In genomic region chr11:108718466-108718865, GRCh38 we compare ENCODE assay signal across 18 cellular contexts. TPM values are rescaled to one million over a fixed set of nuclear protein-coding genes. Genes with fewer than 3 reads are reported as not detected.
DNase-seq lines count a peak whose midpoint lies in the region; ATAC-seq and TF ChIP-seq lines count a peak whose summit lies in the region.
"Had no signal": no experiment of that assay in that cellular context is flagged by ENCODE, and none has a peak within 500 bp of the region (broad histone marks: within the 10 kb centered on the region; RNA-seq: fewer than 3 reads in every experiment).

No MANE protein-coding gene starts in this region.

- H3K4me3 ChIP-seq in A673 (ENCODE audit: low read depth, low read length, poor library complexity, severe bottlenecking) = no peak overlapping the region
- H3K4me3 ChIP-seq in HEK293 (ENCODE audit: low read depth, low read length) = no peak overlapping the region
- no peak overlapping the region for H3K4me3 ChIP-seq in fibroblast of villous mesenchyme (ENCODE audit: low read depth, low read length)
- no peak overlapping the region for H3K4me3 ChIP-seq in mesendoderm (ENCODE audit: low read length)
- H3K4me3 ChIP-seq: SJSA1 had no signal

- DNase-seq in A673 (ENCODE audit: low spot score) (peak; percentile 38), NCI-H69 (lab: John Stamatoyannopoulos, UW) (peak; percentile 62), fibroblast of villous mesenchyme (ENCODE audit: low read depth) (peak; percentile 65), erythroblast (lab: John Stamatoyannopoulos, UW) (no peak), mesendoderm (no peak)
- no peak for DNase-seq in activated naive CD4-positive, alpha-beta T cell treated with anti-CD3 and anti-CD28 coated beads for 36 hours
- DNase-seq: C1 segment of cervical spinal cord; CD8-positive, alpha-beta memory T cell; DMS79; IMR-90; NCI-H345; NCI-H526; T-helper 17 cell had no signal

- no peak overlapping the region for H3K23ac ChIP-seq in mesendoderm (ENCODE audit: low read length)

- H3K27ac ChIP-seq in A673 (ENCODE audit: low read depth, low read length, poor library complexity, severe bottlenecking) (no peak overlapping the region), HEK293 (ENCODE audit: extremely low read depth, low read depth, low read length) (no peak overlapping the region), mesendoderm (ENCODE audit: low read depth, low read length) (no peak overlapping the region)
- H3K27ac ChIP-seq: HL-60, SJSA1 had no signal

- CTCF ChIA-PET in A673 (lab: Charles Lee) (no interaction called here), HEK293 (lab: Yijun Ruan, JAX) (interaction anchor here (0.7 to 2.2 kb wide), 2 partner anchors 16 to 1209 kb away, joined by 5 to 18 read pairs; no protein-coding TSS in a partner anchor)
- CTCF ChIA-PET in activated naive CD4-positive, alpha-beta T cell treated with anti-CD3 and anti-CD28 coated beads for 36 hours (lab: Charles Lee) = interaction anchor here (0.6 to 1.4 kb wide), 5 partner anchors 8 to 969 kb away, joined by 3 to 5 read pairs (median 3); no protein-coding TSS in a partner anchor

- H2BK120ac ChIP-seq in mesendoderm (ENCODE audit: low read depth, low read length) = no peak overlapping the region

- peaks cover 53% of the 10 kb centered on the region for H3K36me3 Mint-ChIP-seq in activated naive CD4-positive, alpha-beta T cell treated with anti-CD3 and anti-CD28 coated beads for 36 hours (ENCODE audit: low read depth)

- no peak overlapping the region for H2AK5ac ChIP-seq in mesendoderm (ENCODE audit: low read length)

- H3K4me2 ChIP-seq in mesendoderm (ENCODE audit: low read length) = no peak overlapping the region

- POLR2A ChIA-PET in A673 (lab: Charles Lee; ENCODE audit: low non-redundant PET) = no interaction called here
- POLR2A ChIA-PET in HEK293 (lab: Yijun Ruan, JAX) = no interaction called here

- H3K79me2 ChIP-seq in mesendoderm (ENCODE audit: control insufficient read depth, insufficient read depth, low read length) = no peaks in the 10 kb centered on the region

- H3K4me1 ChIP-seq in A673 (ENCODE audit: insufficient read depth, low read length, poor library complexity, severe bottlenecking) (peaks cover 7% of the 10 kb centered on the region), HEK293 (ENCODE audit: control insufficient read depth, insufficient read depth, low read length) (no peaks in the 10 kb centered on the region), mesendoderm (ENCODE audit: control insufficient read depth, low read depth, low read length) (no peaks in the 10 kb centered on the region)
- H3K4me1 ChIP-seq: SJSA1 had no signal

- H3K9ac ChIP-seq in mesendoderm (ENCODE audit: low read length) = no peak overlapping the region

- no peak overlapping the region for H2BK15ac ChIP-seq in mesendoderm (replicated peaks; ENCODE audit: low read depth)

- H3K4ac ChIP-seq in mesendoderm (ENCODE audit: low read depth, low read length) = no peak overlapping the region

- no peak overlapping the region for H2BK5ac ChIP-seq in mesendoderm (ENCODE audit: low read length)

- no peaks in the 10 kb centered on the region for H3K9me3 Mint-ChIP-seq in activated naive CD4-positive, alpha-beta T cell treated with anti-CD3 and anti-CD28 coated beads for 36 hours
- H3K9me3 Mint-ChIP-seq: CD8-positive, alpha-beta memory T cell had no signal

- peaks cover 7% of the 10 kb centered on the region for H3K4me1 Mint-ChIP-seq in activated naive CD4-positive, alpha-beta T cell treated with anti-CD3 and anti-CD28 coated beads for 36 hours (ENCODE audit: low read depth)

- H3K27me3 ChIP-seq in A673 (replicated peaks; ENCODE audit: insufficient read depth, low read depth, low read length, poor library complexity) (no peaks in the 10 kb centered on the region), mesendoderm (ENCODE audit: insufficient read depth, low read length, poor library complexity) (no peaks in the 10 kb centered on the region)
- H3K27me3 ChIP-seq: SJSA1 had no signal

- no TSS peak for BruUV-seq in A673 (replicated peaks; lab: Mats Ljungman, UMichigan)

- no peak for ATAC-seq in HG02938 (IDR thresholded peaks at IDR 0.05; ENCODE audit: unreplicated experiment)
- ATAC-seq: Panc1, T-helper 17 cell had no signal

- H3K18ac ChIP-seq in mesendoderm (ENCODE audit: low read length) = no peak overlapping the region

- no peaks in the 10 kb centered on the region for H3K79me1 ChIP-seq in mesendoderm (ENCODE audit: low read length)

- H3K27me3 Mint-ChIP-seq in activated naive CD4-positive, alpha-beta T cell treated with anti-CD3 and anti-CD28 coated beads for 36 hours (ENCODE audit: low read depth) = no peaks in the 10 kb centered on the region
- H3K27me3 Mint-ChIP-seq: CD8-positive, alpha-beta memory T cell; T-helper 17 cell had no signal

- no CpG with 5 or more reads among the region's 2 CpGs for whole genome bisulfite sequencing in mesendoderm (ENCODE audit: extremely low coverage, insufficient coverage, low lambda C conversion rate)

- no peak overlapping the region for H4K5ac ChIP-seq in mesendoderm (ENCODE audit: low read length)

- TF ChIP-seq POLR2A in erythroblast (IDR thresholded peaks at IDR 0.05; ENCODE audit: low read length) = no peak

- H3K56ac ChIP-seq in mesendoderm (ENCODE audit: low read length) = no peak overlapping the region

- no peak for TF ChIP-seq CTCF in A673 (conservative IDR thresholded peaks at IDR 0.05; ENCODE audit: low read depth, low read length)
- no peak for TF ChIP-seq CTCF in HEK293 (tag by site-specific recombination; IDR thresholded peaks at IDR 0.05)
- no peak for TF ChIP-seq CTCF in fibroblast of villous mesenchyme (IDR thresholded peaks at IDR 0.05; ENCODE audit: insufficient read depth, low read depth, low read length)

- H3K36me3 ChIP-seq in A673 (ENCODE audit: insufficient read depth, low read length, poor library complexity, severe bottlenecking) = peaks cover 3% of the 10 kb centered on the region
- H3K36me3 ChIP-seq in HEK293 (ENCODE audit: control insufficient read depth in 2 of 2, insufficient read depth in 1 of 2, low read length in 2 of 2) = peaks cover 0 to 30% of the 10 kb centered on the region in 2 experiments; a peak in 1 of 3 replicates
- no peaks in the 10 kb centered on the region for H3K36me3 ChIP-seq in mesendoderm (ENCODE audit: control insufficient read depth, insufficient read depth, low read length)
- H3K36me3 ChIP-seq: SJSA1 had no signal

- intact Hi-C loops in A673 (cut with micrococcal nuclease; ENCODE audit: unreplicated experiment) = no loop called here
- intact Hi-C loops in activated naive CD4-positive, alpha-beta T cell treated with anti-CD3 and anti-CD28 coated beads for 36 hours (cut with micrococcal nuclease) = no loop called here

- no peak overlapping the region for H4K8ac ChIP-seq in mesendoderm (ENCODE audit: low read depth, low read length)

- no peak overlapping the region for H3K4me3 Mint-ChIP-seq in activated naive CD4-positive, alpha-beta T cell treated with anti-CD3 and anti-CD28 coated beads for 36 hours
- H3K4me3 Mint-ChIP-seq: CD8-positive, alpha-beta memory T cell; T-helper 17 cell had no signal

- H3K9me3 ChIP-seq in A673 (ENCODE audit: low read depth, low read length, poor library complexity, severe bottlenecking) = no peaks in the 10 kb centered on the region
- H3K9me3 ChIP-seq in HEK293 (ENCODE audit: control insufficient read depth, insufficient read depth, low read depth, low read length) = no peaks in the 10 kb centered on the region
- H3K9me3 ChIP-seq: SJSA1 had no signal

- no peak overlapping the region for H3K27ac Mint-ChIP-seq in activated naive CD4-positive, alpha-beta T cell treated with anti-CD3 and anti-CD28 coated beads for 36 hours
- H3K27ac Mint-ChIP-seq: T-helper 17 cell had no signal

TF ChIP-seq in HEK293, 187 proteins besides CTCF, POLR2A, EP300 and RAD21 (continues in another document):
- TF ChIP-seq ZNF677 (tag by site-specific recombination; IDR thresholded peaks at IDR 0.05) (no peak), SETDB1 (IDR thresholded peaks at IDR 0.05; ENCODE audit: insufficient read length, low read length) (no peak), ZBTB44 (tag by site-specific recombination; IDR thresholded peaks at IDR 0.05) (peak; percentile 74; the same call in 1 of the 2 replicates), YY2 (tag by site-specific recombination; IDR thresholded peaks at IDR 0.05) (no peak), PBX3 (CRISPR knock-in tag; IDR thresholded peaks at IDR 0.05) (no peak), ZNF2 (tag by site-specific recombination; IDR thresholded peaks at IDR 0.05) (no peak), ZNF473 (tag by site-specific recombination; IDR thresholded peaks at IDR 0.05) (no peak)

RNA-seq across cellular contexts. Expression of gene DDX10, which starts 53.6 kb away (rescaled TPM):
- total RNA-seq in A673 (2021) (63.7 and 72.2 TPM in 2 replicates), fibroblast of villous mesenchyme (16.1 and 20.3 TPM in 2 replicates)
- polyA plus RNA-seq in mesendoderm (2013, experiment 1 of 2) = 95.9 TPM
- polyA plus RNA-seq in mesendoderm (2013, experiment 2 of 2) = 93.1 TPM
- 10 to 100 TPM; 36.6 to 43.0 TPM for total RNA-seq in activated naive CD4-positive, alpha-beta T cell treated with anti-CD3 and anti-CD28 coated beads for 36 hours

Comparison
In these comparisons a context has a peak if more than half of its experiments do, and no peak if none do; other contexts are left out.
1. DNase-seq: peak in A673 (single experiment), NCI-H69 (single experiment) and fibroblast of villous mesenchyme (single experiment); none in erythroblast (0 of 2), mesendoderm (single experiment) and activated naive CD4-positive, alpha-beta T cell treated with anti-CD3 and anti-CD28 coated beads for 36 hours (single experiment).